In the genomic region with DNA sequence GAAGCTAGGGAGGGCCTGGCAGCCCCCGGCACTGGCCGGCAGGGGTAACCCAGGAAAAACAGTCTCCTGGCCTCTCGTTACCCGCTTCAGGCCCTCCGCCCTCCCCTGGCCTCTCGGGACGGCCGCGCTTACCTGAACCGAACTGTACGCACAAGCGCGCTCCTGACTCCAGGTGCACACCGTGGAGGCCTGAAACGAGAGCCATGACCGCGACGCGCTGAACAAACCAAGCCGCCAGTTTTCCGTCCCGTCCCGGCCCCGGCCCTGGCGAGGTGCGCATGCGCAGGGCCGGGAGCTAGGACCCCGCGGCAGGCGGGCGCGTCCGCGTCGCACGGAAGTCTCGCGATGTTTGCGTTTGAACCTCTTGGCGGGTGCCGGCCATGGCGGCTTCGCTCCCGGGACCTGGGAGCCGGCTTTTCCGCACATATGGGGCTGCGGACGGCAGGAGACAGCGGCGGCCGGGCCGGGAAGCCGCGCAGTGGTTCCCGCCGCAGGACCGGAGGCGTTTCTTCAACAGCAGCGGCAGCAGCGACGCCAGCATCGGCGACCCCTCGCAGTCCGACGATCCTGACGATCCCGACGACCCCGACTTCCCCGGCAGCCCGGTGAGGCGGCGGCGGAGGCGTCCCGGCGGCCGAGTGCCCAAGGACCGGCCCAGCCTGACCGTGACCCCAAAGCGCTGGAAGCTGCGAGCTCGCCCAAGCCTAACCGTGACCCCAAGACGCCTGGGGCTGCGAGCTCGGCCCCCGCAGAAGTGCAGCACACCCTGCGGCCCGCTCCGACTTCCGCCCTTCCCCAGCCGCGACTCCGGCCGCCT, we compare ENCODE assay signal across 8 cellular contexts. TPM values are rescaled to one million over a fixed set of nuclear protein-coding genes. Genes with fewer than 3 reads are reported as not detected.
DNase-seq lines count a peak whose midpoint lies in the region; ATAC-seq, FAIRE-seq and TF ChIP-seq lines count a peak whose summit lies in the region.

A gene (plus strand): TSS at position 348 of the 817 bp plus-strand sequence. CDS start 33 bp downstream, at position 381.

- H4K20me1 ChIP-seq in KMS-11 (ENCODE audit: insufficient read depth) = no peaks in the 10 kb centered on the region

- no peaks in the 10 kb centered on the region for H3K36me3 ChIP-seq in KMS-11 (ENCODE audit: insufficient read depth)

- TF ChIP-seq CTCF in KMS-11 (conservative IDR thresholded peaks at IDR 0.05; ENCODE audit: low read depth, low read length) = no peak

- H3K27me3 ChIP-seq in KMS-11 (ENCODE audit: insufficient read depth, low read depth) = no peaks in the 10 kb centered on the region

- H3K27me3 Mint-ChIP-seq in activated T-helper 1 cell treated with anti-CD3 and anti-CD28 coated beads, Interleukin-12 subunit alpha, Interleukin-12 subunit beta, Interleukin-2, Interleukin-4 antibody, amounts not matched to agents 30 ng/mL and 10 ng/mL and 1 ng/mL, durations not matched to agents 14 hours and 24 hours and 36 hours (ENCODE audit: insufficient read depth) = no peaks in the 10 kb centered on the region
- no peaks in the 10 kb centered on the region for H3K27me3 Mint-ChIP-seq in naive thymus-derived CD8-positive, alpha-beta T cell

- peaks cover 23% of the 10 kb centered on the region for H3K4me1 ChIP-seq in KMS-11 (ENCODE audit: low read depth, poor library complexity, severe bottlenecking)

- H3K27ac ChIP-seq in KMS-11 = peak within 1 kb of the TSS; percentile 49

- no peaks in the 10 kb centered on the region for H3K9me3 Mint-ChIP-seq in activated T-helper 1 cell treated with anti-CD3 and anti-CD28 coated beads, Interleukin-12 subunit alpha, Interleukin-12 subunit beta, Interleukin-2, Interleukin-4 antibody, amounts not matched to agents 30 ng/mL and 10 ng/mL and 1 ng/mL, durations not matched to agents 14 hours and 24 hours and 36 hours
- H3K9me3 Mint-ChIP-seq in naive thymus-derived CD8-positive, alpha-beta T cell = no peaks in the 10 kb centered on the region

- peaks cover 62% of the 10 kb centered on the region for H3K4me1 Mint-ChIP-seq in activated T-helper 1 cell treated with anti-CD3 and anti-CD28 coated beads, Interleukin-12 subunit alpha, Interleukin-12 subunit beta, Interleukin-2, Interleukin-4 antibody, amounts not matched to agents 30 ng/mL and 10 ng/mL and 1 ng/mL, durations not matched to agents 14 hours and 24 hours and 36 hours (ENCODE audit: low read depth)
- H3K4me1 Mint-ChIP-seq in naive thymus-derived CD8-positive, alpha-beta T cell = peaks cover 17 to 54% (median 41%) of the 10 kb centered on the region in 4 donors

- H3K27ac Mint-ChIP-seq in activated T-helper 1 cell treated with anti-CD3 and anti-CD28 coated beads, Interleukin-12 subunit alpha, Interleukin-12 subunit beta, Interleukin-2, Interleukin-4 antibody, amounts not matched to agents 30 ng/mL and 10 ng/mL and 1 ng/mL, durations not matched to agents 14 hours and 24 hours and 36 hours = peak within 1 kb of the TSS; percentile 86
- H3K27ac Mint-ChIP-seq in naive thymus-derived CD8-positive, alpha-beta T cell = peak within 1 kb of the TSS; percentile 83 to 96 (median 92)

- no peak for FAIRE-seq in RCC 7860 (lab: Jason Lieb, UNC)

- intact Hi-C loops in activated T-helper 1 cell treated with anti-CD3 and anti-CD28 coated beads, Interleukin-12 subunit alpha, Interleukin-12 subunit beta, Interleukin-2, Interleukin-4 antibody, amounts not matched to agents 30 ng/mL and 10 ng/mL and 1 ng/mL, durations not matched to agents 14 hours and 24 hours and 36 hours (cut with micrococcal nuclease) = loop anchor here (1.0 to 5.0 kb wide), 8 partner anchors 10 to 239 kb away; a partner anchor contains a TSS

- POLR2A ChIA-PET in naive thymus-derived CD8-positive, alpha-beta T cell (lab: Charles Lee) = interaction anchor here (0.6 to 2.3 kb wide), 14 partner anchors 8 to 420 kb away, joined by 3 to 25 read pairs (median 6); a partner anchor contains a TSS

- peak within 1 kb of the TSS; percentile 72 for H3K9ac ChIP-seq in KMS-11

- DNase-seq in DMS79 treated with DMSO at 0.1 percent for 48 hours (lab: John Stamatoyannopoulos, UW) (peak; percentile 87), RCC 7860 (ENCODE audit: low spot score) (peak; percentile 72), fibroblast of gingiva (ENCODE audit: low read depth) (peak; percentile 82)
- DNase-seq in activated T-helper 1 cell treated with anti-CD3 and anti-CD28 coated beads, Interleukin-12 subunit alpha, Interleukin-12 subunit beta, Interleukin-2, Interleukin-4 antibody, amounts not matched to agents 30 ng/mL and 10 ng/mL and 1 ng/mL, durations not matched to agents 14 hours and 24 hours and 36 hours (ENCODE audit: low spot score) = peak; percentile 93
- DNase-seq in naive thymus-derived CD8-positive, alpha-beta T cell = peak; percentile 84 to 95 (median 90)
- peak; percentile 75 to 92 (median 88) for DNase-seq in stimulated activated naive CD4-positive, alpha-beta T cell (lab: John Stamatoyannopoulos, UW)

- peak; percentile 70 for ATAC-seq in GM21737 (IDR thresholded peaks at IDR 0.05; ENCODE audit: unreplicated experiment)
- ATAC-seq in naive thymus-derived CD8-positive, alpha-beta T cell = peak; percentile 92 to 96

- H3K36me3 Mint-ChIP-seq in activated T-helper 1 cell treated with anti-CD3 and anti-CD28 coated beads, Interleukin-12 subunit alpha, Interleukin-12 subunit beta, Interleukin-2, Interleukin-4 antibody, amounts not matched to agents 30 ng/mL and 10 ng/mL and 1 ng/mL, durations not matched to agents 14 hours and 24 hours and 36 hours (ENCODE audit: low read depth) = peaks cover 62% of the 10 kb centered on the region
- peaks cover 0 to 22% (median 0%) of the 10 kb centered on the region in 3 donors for H3K36me3 Mint-ChIP-seq in naive thymus-derived CD8-positive, alpha-beta T cell

- no peak within 1 kb of the TSS for H3K4me3 ChIP-seq in KMS-11 (IDR thresholded peaks at IDR 0.05; ENCODE audit: insufficient read depth, low read depth, low read length)

- peak within 1 kb of the TSS; percentile 86 for H2AFZ ChIP-seq in KMS-11 (ENCODE audit: low read depth)

- peak within 1 kb of the TSS; percentile 94 for H3K4me2 ChIP-seq in KMS-11

- peaks cover 31% of the 10 kb centered on the region for H3K79me2 ChIP-seq in KMS-11 (ENCODE audit: insufficient read depth, low read depth)

- peak within 1 kb of the TSS; percentile 98 for H3K4me3 Mint-ChIP-seq in activated T-helper 1 cell treated with anti-CD3 and anti-CD28 coated beads, Interleukin-12 subunit alpha, Interleukin-12 subunit beta, Interleukin-2, Interleukin-4 antibody, amounts not matched to agents 30 ng/mL and 10 ng/mL and 1 ng/mL, durations not matched to agents 14 hours and 24 hours and 36 hours
- H3K4me3 Mint-ChIP-seq in naive thymus-derived CD8-positive, alpha-beta T cell = peak within 1 kb of the TSS; percentile 80 to 96 (median 92)

RNA-seq across cellular contexts. Expression of the gene that starts here (rescaled TPM):
- 25.7 and 26.1 TPM in 2 replicates for total RNA-seq in activated T-helper 1 cell treated with anti-CD3 and anti-CD28 coated beads, Interleukin-12 subunit alpha, Interleukin-12 subunit beta, Interleukin-2, Interleukin-4 antibody, amounts not matched to agents 30 ng/mL and 10 ng/mL and 1 ng/mL, durations not matched to agents 14 hours and 24 hours and 36 hours
- total RNA-seq in naive thymus-derived CD8-positive, alpha-beta T cell = under 1 TPM; 0.38 to 0.57 TPM
- under 1 TPM in 2 of 3 donors, not detected in 1; 0.13 to 0.28 TPM for polyA plus RNA-seq in naive thymus-derived CD8-positive, alpha-beta T cell

Comparison
In these comparisons a context has a peak if more than half of its experiments do, and no peak if none do; other contexts are left out.
1. RNA of the gene that starts here (total RNA-seq): 25.7 to 26.1 TPM in activated T-helper 1 cell treated with anti-CD3 and anti-CD28 coated beads, Interleukin-12 subunit alpha, Interleukin-12 subunit beta, Interleukin-2, Interleukin-4 antibody, amounts not matched to agents 30 ng/mL and 10 ng/mL and 1 ng/mL, durations not matched to agents 14 hours and 24 hours and 36 hours; 0.38 to 0.57 TPM in naive thymus-derived CD8-positive, alpha-beta T cell; every median in the first group is over 10 times any median in the second.
2. Peak in DNase-seq and ATAC-seq in naive thymus-derived CD8-positive, alpha-beta T cell; RNA of the gene not detected or under 1 TPM.
3. Peak in every context shown above with its lines, with median percentiles within 50 percentile points of each other: DNase-seq.